1 cellular context compared by ENCODE assay signal in the genomic region with DNA sequence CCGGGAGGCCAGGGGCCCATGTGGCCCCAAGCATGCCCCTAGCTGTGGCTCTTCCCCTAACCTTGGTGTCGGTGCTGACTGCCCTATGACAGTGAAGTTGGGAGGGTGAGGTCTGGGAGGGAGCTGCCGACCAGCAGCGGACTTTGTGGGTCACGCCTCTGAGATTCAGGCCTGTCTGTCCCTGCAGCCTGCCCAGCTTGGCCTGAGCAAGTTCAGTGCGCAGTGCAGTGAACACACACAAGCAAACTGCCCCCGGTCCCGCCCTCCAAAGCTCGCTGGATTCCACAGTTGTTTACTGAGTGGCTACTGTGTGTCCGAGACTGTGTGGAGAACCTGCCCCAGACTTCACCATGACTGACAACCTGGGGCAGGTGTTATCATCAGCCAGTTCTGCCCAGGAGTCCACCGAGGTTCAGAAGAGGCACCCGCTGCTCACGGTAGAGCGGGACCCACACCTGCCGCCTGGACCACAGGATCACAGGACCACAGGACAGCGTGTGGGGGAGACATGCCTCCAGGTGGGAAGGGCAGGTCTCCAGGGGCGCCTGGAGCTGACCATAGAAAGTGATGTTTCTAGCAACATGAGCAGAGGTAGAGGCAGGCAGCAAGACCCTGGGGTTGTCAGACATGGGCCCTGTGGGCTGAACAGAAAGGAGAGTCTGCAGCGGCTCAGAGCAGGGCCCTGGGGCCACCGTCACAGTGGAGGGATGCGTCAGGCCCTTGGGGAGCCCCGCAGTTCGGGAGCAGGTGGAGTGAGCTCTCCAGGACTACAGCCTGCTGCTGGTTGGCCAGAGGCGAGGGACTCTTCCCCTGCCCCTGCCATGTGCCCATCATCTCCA.
TF ChIP-seq lines count a peak whose summit lies in the region.

No MANE protein-coding gene starts in this region.

TF ChIP-seq in GM12878, 131 proteins besides CTCF, POLR2A, EP300 and RAD21 (continued from another document):
- TF ChIP-seq REST (IDR thresholded peaks at IDR 0.05; ENCODE audit: low read depth, low read length) (no peak), KDM1A (IDR thresholded peaks at IDR 0.05; ENCODE audit: borderline replicate concordance) (no peak), PML (IDR thresholded peaks at IDR 0.05; ENCODE audit: low read length) (no peak), SRF (IDR thresholded peaks at IDR 0.05; ENCODE audit: low read depth in 2 of 2, low read length in 2 of 2) (no peak), JUNB (IDR thresholded peaks at IDR 0.05) (no peak), CHD2 (IDR thresholded peaks at IDR 0.05; ENCODE audit: borderline replicate concordance, low read depth, low read length) (no peak), EGR1 (IDR thresholded peaks at IDR 0.05; ENCODE audit: borderline replicate concordance in 1 of 2, low read depth in 2 of 2, low read length in 2 of 2) (no peak)
